Comparison of ENCODE assay signal across 8 cellular contexts in genomic region chr4:147160908-147161513, GRCh38.
A peak's percentile ranks its signal among the peaks of the same experiment; 100 is the strongest.
DNase-seq lines count a peak whose midpoint lies in the region; ATAC-seq and TF ChIP-seq lines count a peak whose summit lies in the region.

No MANE protein-coding gene starts in this region.

- H3K9me3 ChIP-seq in SJCRH30 (replicated peaks) (no peaks in the 10 kb centered on the region), ovary (no peaks in the 10 kb centered on the region)

- intact Hi-C loops in ovary (cut with DNase I), result no loop called here

- CTCF ChIA-PET in activated CD4-positive, alpha-beta T cell treated with anti-CD3 and anti-CD28 coated beads, Interleukin-2, amount 10 ng/mL, durations not matched to agents 7 days and 5 days (lab: Charles Lee), result no interaction called here

- H3K27ac Mint-ChIP-seq in activated CD4-positive, alpha-beta T cell treated with anti-CD3 and anti-CD28 coated beads, Interleukin-2, amount 10 ng/mL, durations not matched to agents 7 days and 5 days, result no peak overlapping the region

- no peaks in the 10 kb centered on the region for H3K9me3 Mint-ChIP-seq in activated CD4-positive, alpha-beta T cell treated with anti-CD3 and anti-CD28 coated beads, Interleukin-2, amount 10 ng/mL, durations not matched to agents 7 days and 5 days

- H3K4me1 Mint-ChIP-seq in activated CD4-positive, alpha-beta T cell treated with anti-CD3 and anti-CD28 coated beads, Interleukin-2, amount 10 ng/mL, durations not matched to agents 7 days and 5 days, result no peaks in the 10 kb centered on the region

- TF ChIP-seq POLR2A in ovary (IDR thresholded peaks at IDR 0.05), result no peak

- H3K27me3 Mint-ChIP-seq in activated CD4-positive, alpha-beta T cell treated with anti-CD3 and anti-CD28 coated beads, Interleukin-2, amount 10 ng/mL, durations not matched to agents 7 days and 5 days, result peaks cover 19% of the 10 kb centered on the region

- no peak overlapping the region for H3K4me3 Mint-ChIP-seq in activated CD4-positive, alpha-beta T cell treated with anti-CD3 and anti-CD28 coated beads, Interleukin-2, amount 10 ng/mL, durations not matched to agents 7 days and 5 days

- H3K4me1 ChIP-seq in SJCRH30, result peaks cover 10% of the 10 kb centered on the region; the same call in 1 of the 2 replicates
- H3K4me1 ChIP-seq in ovary (ENCODE audit: insufficient read depth), result peaks cover 3% of the 10 kb centered on the region

- H3K4me3 ChIP-seq in SJCRH30 (no peak overlapping the region), ovary (no peak overlapping the region)

- no peaks in the 10 kb centered on the region for H3K36me3 Mint-ChIP-seq in activated CD4-positive, alpha-beta T cell treated with anti-CD3 and anti-CD28 coated beads, Interleukin-2, amount 10 ng/mL, durations not matched to agents 7 days and 5 days (ENCODE audit: low read depth)

- peak; percentile 10 for DNase-seq in activated CD4-positive, alpha-beta T cell treated with anti-CD3 and anti-CD28 coated beads, Interleukin-2, amount 10 ng/mL, durations not matched to agents 7 days and 5 days
- DNase-seq in activated CD4-positive, alpha-beta T cell treated with anti-CD3 and anti-CD28 coated beads for 1 hour, result no peak
- DNase-seq in SJCRH30, result peak; percentile 32 to 62
- peak; percentile 75 for DNase-seq in fibroblast of peridontal ligament (ENCODE audit: extremely low read depth)
- peak in 1 of 5 donors; percentile 44 for DNase-seq in ovary
- DNase-seq in activated effector memory CD4-positive, alpha-beta T cell treated with Interleukin-2 at 50 U/mL for 16 hours, result no peak

- TF ChIP-seq EP300 in ovary (IDR thresholded peaks at IDR 0.05), result no peak

- WGBS in ovary, 3 donors, result 59 to 62% (median 60%) methylated on average over 3 of the region's 3 CpGs

- no peak overlapping the region for H3K27ac ChIP-seq in SJCRH30
- no peak overlapping the region for H3K27ac ChIP-seq in ovary

- POLR2A ChIA-PET in activated CD4-positive, alpha-beta T cell treated with anti-CD3 and anti-CD28 coated beads, Interleukin-2, amount 10 ng/mL, durations not matched to agents 7 days and 5 days (lab: Charles Lee), result no interaction called here

- no peaks in the 10 kb centered on the region for H3K36me3 ChIP-seq in SJCRH30
- H3K36me3 ChIP-seq in ovary, result no peaks in the 10 kb centered on the region

- TF ChIP-seq CTCF in ovary (IDR thresholded peaks at IDR 0.05), result peak; percentile 31 to 67 (median 61)

- peak; percentile 95 for ATAC-seq in GM21447 (IDR thresholded peaks at IDR 0.05; ENCODE audit: unreplicated experiment)
- ATAC-seq in HG03521 (IDR thresholded peaks at IDR 0.05; ENCODE audit: unreplicated experiment), result peak; percentile 88

- H3K27me3 ChIP-seq in SJCRH30, result no peaks in the 10 kb centered on the region
- no peaks in the 10 kb centered on the region for H3K27me3 ChIP-seq in ovary

Comparison
In these comparisons a context has a peak if more than half of its experiments do, and no peak if none do; other contexts are left out.
1. DNase-seq: peak in activated CD4-positive, alpha-beta T cell treated with anti-CD3 and anti-CD28 coated beads, Interleukin-2, amount 10 ng/mL, durations not matched to agents 7 days and 5 days (single experiment), SJCRH30 (2 of 2) and fibroblast of peridontal ligament (single experiment); none in activated CD4-positive, alpha-beta T cell treated with anti-CD3 and anti-CD28 coated beads for 1 hour (single experiment) and activated effector memory CD4-positive, alpha-beta T cell treated with Interleukin-2 at 50 U/mL for 16 hours (single experiment).